Comparison of ENCODE assay signal across 20 cellular contexts in genomic region chr15:55494927-55495326, GRCh38. TPM values are rescaled to one million over a fixed set of nuclear protein-coding genes. Genes with fewer than 3 reads are reported as not detected.
A peak's percentile ranks its signal among the peaks of the same experiment; 100 is the strongest.
DNase-seq lines count a peak whose midpoint lies in the region; ATAC-seq, FAIRE-seq and TF ChIP-seq lines count a peak whose summit lies in the region.
"Had no signal": no experiment of that assay in that cellular context is flagged by ENCODE, and none has a peak within 500 bp of the region (broad histone marks: within the 10 kb centered on the region; RNA-seq: fewer than 3 reads in every experiment).

No MANE protein-coding gene starts in this region.

- H3K36me3 Mint-ChIP-seq in effector memory CD8-positive, alpha-beta T cell (ENCODE audit: insufficient read depth): peaks cover 5% of the 10 kb centered on the region

- no peak for TF ChIP-seq CTCF in HL-60 (IDR thresholded peaks at IDR 0.05; ENCODE audit: insufficient read depth, low read length)
- TF ChIP-seq CTCF in OCI-LY1 (IDR thresholded peaks at IDR 0.05; ENCODE audit: low read length): no peak
- TF ChIP-seq CTCF in bronchial epithelial cell (IDR thresholded peaks at IDR 0.05; ENCODE audit: insufficient read depth, low read length, severe bottlenecking): no peak
- no peak for TF ChIP-seq CTCF in upper lobe of right lung (IDR thresholded peaks at IDR 0.05)

- H3K27me3 Mint-ChIP-seq in effector memory CD8-positive, alpha-beta T cell: no peaks in the 10 kb centered on the region
- H3K27me3 Mint-ChIP-seq: progenitor cell of endocrine pancreas had no signal

- H3K79me2 ChIP-seq in OCI-LY1 (ENCODE audit: insufficient read depth, low read length): no peaks in the 10 kb centered on the region

- no peak overlapping the region for H3K4me3 Mint-ChIP-seq in effector memory CD8-positive, alpha-beta T cell

- peaks cover 21% of the 10 kb centered on the region for H3K4me1 ChIP-seq in OCI-LY1 (ENCODE audit: insufficient read depth, low read length, severe bottlenecking)
- no peaks in the 10 kb centered on the region for H3K4me1 ChIP-seq in upper lobe of right lung

- H3K4me3 ChIP-seq in HL-60 (replicated peaks; ENCODE audit: insufficient read depth, low read length): no peak overlapping the region
- no peak overlapping the region for H3K4me3 ChIP-seq in OCI-LY1 (ENCODE audit: low read depth, low read length, poor library complexity, severe bottlenecking)
- H3K4me3 ChIP-seq in bronchial epithelial cell (ENCODE audit: low read depth, low read length): no peak overlapping the region
- no peak overlapping the region for H3K4me3 ChIP-seq in upper lobe of right lung
- H3K4me3 ChIP-seq: MG63, PC-9, smooth muscle cell had no signal

- ATAC-seq in upper lobe of right lung (peak; percentile 52), GM21576 (IDR thresholded peaks at IDR 0.05; ENCODE audit: unreplicated experiment) (no peak), HG03097 (IDR thresholded peaks at IDR 0.05; ENCODE audit: low FRiP score, unreplicated experiment) (no peak)
- ATAC-seq in effector memory CD8-positive, alpha-beta T cell (replicated peaks): no peak

- DNase-seq in HL-60 (ENCODE audit: low read depth in 1 of 2, low spot score in 1 of 2) (peak; percentile 43 to 74), bronchial epithelial cell (ENCODE audit: low read depth) (peak; percentile 14), upper lobe of right lung (no peak)
- DNase-seq in effector memory CD8-positive, alpha-beta T cell: no peak
- DNase-seq: activated CD4-positive, alpha-beta T cell treated with anti-CD3 and anti-CD28 coated beads, Interleukin-2, amount 50 U/mL, for 4 hours; activated naive CD4-positive, alpha-beta T cell; cerebellar nuclear complex; DMS153; kidney; MG63; NCI-H2029 treated with DMSO at 0.1 percent for 48 hours; NCI-H446 treated with DMSO at 0.1 percent for 48 hours; PC-9 had no signal

- peak overlapping the region; percentile 63 for H3K27ac ChIP-seq in HL-60 (replicated peaks)
- H3K27ac ChIP-seq in OCI-LY1 (ENCODE audit: low read depth, low read length, poor library complexity, severe bottlenecking): peak overlapping the region; percentile 37
- peak overlapping the region; percentile 34 for H3K27ac ChIP-seq in upper lobe of right lung
- H3K27ac ChIP-seq: C4-2B, PC-9 had no signal

- H3K36me3 ChIP-seq in OCI-LY1 (ENCODE audit: insufficient read depth, low read length): peaks cover 29% of the 10 kb centered on the region
- H3K36me3 ChIP-seq in bronchial epithelial cell (ENCODE audit: control insufficient read depth, insufficient read depth, low read length): no peaks in the 10 kb centered on the region
- H3K36me3 ChIP-seq in upper lobe of right lung: no peaks in the 10 kb centered on the region
- H3K36me3 ChIP-seq: MG63 had no signal

- no peak for FAIRE-seq in bronchial epithelial cell (lab: Jason Lieb, UNC)
- FAIRE-seq: kidney had no signal

- H3F3A ChIP-seq in OCI-LY1 (ENCODE audit: insufficient read depth, low read length): no peaks in the 10 kb centered on the region

- H3K9ac ChIP-seq in OCI-LY1 (ENCODE audit: low read length): no peak overlapping the region

- H3K27ac Mint-ChIP-seq in effector memory CD8-positive, alpha-beta T cell: no peak overlapping the region
- H3K27ac Mint-ChIP-seq: nephron, progenitor cell of endocrine pancreas had no signal

- H3K27me3 ChIP-seq in HL-60 (ENCODE audit: insufficient read depth, poor library complexity, severe bottlenecking) (no peaks in the 10 kb centered on the region), OCI-LY1 (ENCODE audit: insufficient read depth, low read length) (no peaks in the 10 kb centered on the region), bronchial epithelial cell (ENCODE audit: control insufficient read depth, insufficient read depth, low read length) (no peaks in the 10 kb centered on the region), upper lobe of right lung (no peaks in the 10 kb centered on the region)
- H3K27me3 ChIP-seq: MG63 had no signal

- peak overlapping the region; percentile 12; the same call in 1 of the 2 replicates for H3K4me2 ChIP-seq in OCI-LY1 (ENCODE audit: low read length)
- H3K4me2 ChIP-seq: PC-9, smooth muscle cell had no signal

- no peaks in the 10 kb centered on the region for H3K9me3 Mint-ChIP-seq in effector memory CD8-positive, alpha-beta T cell
- H3K9me3 Mint-ChIP-seq: nephron had no signal

- intact Hi-C loops in upper lobe of right lung (cut with DNase I): no loop called here

- no peaks in the 10 kb centered on the region; the same call in 1 of the 2 replicates for H3K9me3 ChIP-seq in OCI-LY1 (ENCODE audit: low read length)
- H3K9me3 ChIP-seq in upper lobe of right lung: no peaks in the 10 kb centered on the region
- H3K9me3 ChIP-seq: MG63 had no signal

- H3K4me1 Mint-ChIP-seq in effector memory CD8-positive, alpha-beta T cell (ENCODE audit: low read depth in 2 of 2): peaks cover 5 to 7% of the 10 kb centered on the region in 2 donors

- H2AFZ ChIP-seq in OCI-LY1 (ENCODE audit: low read length): no peak overlapping the region
- H2AFZ ChIP-seq: PC-9 had no signal

- H3K9me2 ChIP-seq in OCI-LY1 (ENCODE audit: low read depth, low read length): no peaks in the 10 kb centered on the region

- H4K20me1 ChIP-seq in OCI-LY1 (ENCODE audit: insufficient read depth, low read length): no peaks in the 10 kb centered on the region

RNA-seq across cellular contexts. Expression of gene DNAAF4, which starts 13.1 kb away (rescaled TPM):
- total RNA-seq in bronchial epithelial cell (0.38 and 0.53 TPM in 2 replicates), upper lobe of right lung (2.4 TPM)

Comparison
In these comparisons a context has a peak if more than half of its experiments do, and no peak if none do; other contexts are left out.
1. DNase-seq: peak in HL-60 (2 of 2) and bronchial epithelial cell (single experiment); none in upper lobe of right lung (single experiment) and effector memory CD8-positive, alpha-beta T cell (0 of 3).
2. Peak in every context shown above with its lines, with median percentiles within 50 percentile points of each other: H3K27ac ChIP-seq.